15 cellular contexts compared by ENCODE assay signal in genomic region chr13:104597554-104598240, GRCh38.
DNase-seq lines count a peak whose midpoint lies in the region; ATAC-seq, FAIRE-seq and TF ChIP-seq lines count a peak whose summit lies in the region.
"Had no signal": no experiment of that assay in that cellular context is flagged by ENCODE, and none has a peak within 500 bp of the region (broad histone marks: within the 10 kb centered on the region; RNA-seq: fewer than 3 reads in every experiment).

No MANE protein-coding gene starts in this region.

- H2BK20ac ChIP-seq in H1 (ENCODE audit: low read length): no peak overlapping the region

- H2AK5ac ChIP-seq in H1 (ENCODE audit: low read depth, low read length): no peak overlapping the region

- CTCF ChIA-PET in HEK293 (lab: Yijun Ruan, JAX): no interaction called here
- CTCF ChIA-PET in H1 (lab: Charles Lee; ENCODE audit: partially characterized antibody): interaction anchor here (0.6 to 1.2 kb wide), 2 partner anchors 9 to 38 kb away, joined by 3 to 4 read pairs; no protein-coding TSS in a partner anchor
- CTCF ChIA-PET in RWPE1 (lab: Yijun Ruan, JAX): no interaction called here
- CTCF ChIA-PET in activated naive CD4-positive, alpha-beta T cell treated with anti-CD3 and anti-CD28 coated beads, Interleukin-2, amount 10 ng/mL, durations not matched to agents 7 days and 5 days (lab: Charles Lee): no interaction called here

- TF ChIP-seq POLR2A in H1 (IDR thresholded peaks at IDR 0.05; ENCODE audit: control extremely low read depth in 1 of 2, low read depth in 2 of 2, low read length in 2 of 2): no peak

- no peaks in the 10 kb centered on the region for H3K27me3 Mint-ChIP-seq in neural progenitor cell (ENCODE audit: insufficient read depth, low read depth)
- H3K27me3 Mint-ChIP-seq in activated naive CD4-positive, alpha-beta T cell treated with anti-CD3 and anti-CD28 coated beads, Interleukin-2, amount 10 ng/mL, durations not matched to agents 7 days and 5 days: no peaks in the 10 kb centered on the region

- H3K4me1 ChIP-seq in HEK293 (ENCODE audit: control insufficient read depth, insufficient read depth, low read length): no peaks in the 10 kb centered on the region; the same call in 1 of the 2 replicates
- H3K4me1 ChIP-seq in H1 (replicated peaks in 1 of 4; ENCODE audit: control insufficient read depth in 3 of 4, insufficient read depth in 4 of 4, low read length in 3 of 4): no peaks in the 10 kb centered on the region
- peaks cover 9% of the 10 kb centered on the region for H3K4me1 ChIP-seq in neural progenitor cell
- no peaks in the 10 kb centered on the region for H3K4me1 ChIP-seq in effector memory CD4-positive, alpha-beta T cell (ENCODE audit: control insufficient read depth, insufficient read depth, low read length, poor library complexity, severe bottlenecking)
- H3K4me1 ChIP-seq: Caco-2 had no signal

- no peaks in the 10 kb centered on the region for H3K36me3 Mint-ChIP-seq in neural progenitor cell
- H3K36me3 Mint-ChIP-seq in activated naive CD4-positive, alpha-beta T cell treated with anti-CD3 and anti-CD28 coated beads, Interleukin-2, amount 10 ng/mL, durations not matched to agents 7 days and 5 days: no peaks in the 10 kb centered on the region

- no peak overlapping the region for H2BK5ac ChIP-seq in H1 (ENCODE audit: low read depth, low read length)

- H3K9me3 ChIP-seq in HEK293 (ENCODE audit: control insufficient read depth, insufficient read depth, low read depth, low read length) (no peaks in the 10 kb centered on the region), H1 (ENCODE audit: insufficient read depth in 2 of 2, low read depth in 1 of 2, low read length in 1 of 2) (no peaks in the 10 kb centered on the region), neural progenitor cell (ENCODE audit: low read depth) (no peaks in the 10 kb centered on the region)
- H3K9me3 ChIP-seq in effector memory CD4-positive, alpha-beta T cell (ENCODE audit: control insufficient read depth, low read length): no peaks in the 10 kb centered on the region
- H3K9me3 ChIP-seq: Caco-2 had no signal

- no peak for ATAC-seq in HG02623 (IDR thresholded peaks at IDR 0.05; ENCODE audit: unreplicated experiment)
- ATAC-seq: HCT116, HepG2 had no signal

- H3K79me1 ChIP-seq in H1 (ENCODE audit: low read depth, low read length): no peaks in the 10 kb centered on the region

- DNase-seq in NCI-H2227 treated with DMSO at 0.1 percent for 48 hours (lab: John Stamatoyannopoulos, UW) (peak; percentile 31), H1 (ENCODE audit: low read depth in 1 of 2, low spot score in 2 of 2) (no peak), neural progenitor cell (ENCODE audit: low spot score) (peak; percentile 2), RWPE1 (ENCODE audit: low spot score) (no peak)
- no peak for DNase-seq in effector memory CD4-positive, alpha-beta T cell
- no peak for DNase-seq in activated naive CD4-positive, alpha-beta T cell treated with anti-CD3 and anti-CD28 coated beads, Interleukin-2, amount 10 ng/mL, durations not matched to agents 7 days and 5 days
- DNase-seq: Caco-2, KG1, NCI-H1092, NCI-H187, NCI-H510A had no signal

- H3K9ac ChIP-seq in H1 (replicated peaks in 1 of 4; ENCODE audit: extremely low read depth in 1 of 4, low read depth in 3 of 4, low read length in 3 of 4): no peak overlapping the region
- no peak overlapping the region for H3K9ac ChIP-seq in neural progenitor cell

- no peaks in the 10 kb centered on the region for H3F3A ChIP-seq in neural progenitor cell (ENCODE audit: low read depth)

- no peak overlapping the region for H3K27ac Mint-ChIP-seq in neural progenitor cell
- H3K27ac Mint-ChIP-seq in activated naive CD4-positive, alpha-beta T cell treated with anti-CD3 and anti-CD28 coated beads, Interleukin-2, amount 10 ng/mL, durations not matched to agents 7 days and 5 days: no peak overlapping the region

- no peak overlapping the region for H2BK12ac ChIP-seq in H1 (ENCODE audit: low read depth, low read length)

- no peak overlapping the region for H4K8ac ChIP-seq in H1 (ENCODE audit: extremely low read depth, insufficient read depth, low read length)

- FAIRE-seq in H1 (lab: Jason Lieb, UNC): no peak
- FAIRE-seq: HepG2 had no signal

- H3K4me1 Mint-ChIP-seq in neural progenitor cell: peaks cover 10% of the 10 kb centered on the region
- H3K4me1 Mint-ChIP-seq in activated naive CD4-positive, alpha-beta T cell treated with anti-CD3 and anti-CD28 coated beads, Interleukin-2, amount 10 ng/mL, durations not matched to agents 7 days and 5 days: no peaks in the 10 kb centered on the region

- no peak overlapping the region for H3K18ac ChIP-seq in H1 (ENCODE audit: extremely low read depth, low read length)

- H3K9me3 Mint-ChIP-seq in neural progenitor cell: no peaks in the 10 kb centered on the region
- H3K9me3 Mint-ChIP-seq in activated naive CD4-positive, alpha-beta T cell treated with anti-CD3 and anti-CD28 coated beads, Interleukin-2, amount 10 ng/mL, durations not matched to agents 7 days and 5 days: no peaks in the 10 kb centered on the region

- H3K36me3 ChIP-seq in HEK293 (ENCODE audit: control insufficient read depth in 2 of 2, insufficient read depth in 1 of 2, low read length in 2 of 2): no peaks in the 10 kb centered on the region
- H3K36me3 ChIP-seq in H1 (ENCODE audit: control insufficient read depth in 2 of 4, insufficient read depth in 4 of 4, low read length in 3 of 4): no peaks in the 10 kb centered on the region
- H3K36me3 ChIP-seq in neural progenitor cell: no peaks in the 10 kb centered on the region
- H3K36me3 ChIP-seq in effector memory CD4-positive, alpha-beta T cell (ENCODE audit: control insufficient read depth, insufficient read depth, low read length): no peaks in the 10 kb centered on the region

- no peaks in the 10 kb centered on the region for H4K20me1 ChIP-seq in H1 (replicated peaks in 1 of 2; ENCODE audit: control insufficient read depth in 1 of 2, insufficient read depth in 2 of 2, low read length in 2 of 2)
- H4K20me1 ChIP-seq in neural progenitor cell (ENCODE audit: low read depth): no peaks in the 10 kb centered on the region

- H3K4me2 ChIP-seq in H1 (ENCODE audit: insufficient read depth in 1 of 2, low read depth in 2 of 2, low read length in 2 of 2): no peak overlapping the region
- no peak overlapping the region for H3K4me2 ChIP-seq in neural progenitor cell

- H2AFZ ChIP-seq in H1 (ENCODE audit: low read length): 0 out of 2 replicates have a peak overlapping the region, but pooled peaks have one; percentile 88
- H2AFZ ChIP-seq in neural progenitor cell (replicated peaks): no peak overlapping the region

- H3K27ac ChIP-seq in HEK293 (ENCODE audit: extremely low read depth, low read depth, low read length) (no peak overlapping the region), H1 (ENCODE audit: low read depth, low read length) (no peak overlapping the region), neural progenitor cell (no peak overlapping the region), RWPE1 (no peak overlapping the region)
- H3K27ac ChIP-seq in effector memory CD4-positive, alpha-beta T cell (ENCODE audit: insufficient read depth, low read length, poor library complexity, severe bottlenecking): no peak overlapping the region

- TF ChIP-seq EP300 in H1 (IDR thresholded peaks at IDR 0.05; ENCODE audit: borderline replicate concordance in 1 of 2, low read depth in 2 of 2, low read length in 2 of 2): no peak

- no peak overlapping the region for H3K14ac ChIP-seq in H1 (ENCODE audit: insufficient read length)

- H4K91ac ChIP-seq in H1 (replicated peaks; ENCODE audit: insufficient read length, low read length): no peak overlapping the region

- POLR2A ChIA-PET in HEK293 (lab: Yijun Ruan, JAX): no interaction called here
- POLR2A ChIA-PET in H1 (lab: Charles Lee; ENCODE audit: partially characterized antibody): no interaction called here
- POLR2A ChIA-PET in RWPE1 (lab: Yijun Ruan, JAX; ENCODE audit: low non-redundant PET): no interaction called here

- TF ChIP-seq RAD21 in H1 (IDR thresholded peaks at IDR 0.05 in 1 of 2, conservative IDR thresholded peaks at IDR 0.05 in 1 of 2; ENCODE audit: low read depth in 2 of 2, low read length in 2 of 2): no peak

- H3K4me3 ChIP-seq in HEK293 (ENCODE audit: low read depth, low read length): no peak overlapping the region
- no peak overlapping the region for H3K4me3 ChIP-seq in H1 (ENCODE audit: extremely low read depth in 1 of 4, insufficient read depth in 2 of 4, low read depth in 3 of 4, low read length in 4 of 4)
- H3K4me3 ChIP-seq in neural progenitor cell: no peak overlapping the region
- no peak overlapping the region for H3K4me3 ChIP-seq in effector memory CD4-positive, alpha-beta T cell (ENCODE audit: insufficient read depth, low read depth, low read length, poor library complexity, severe bottlenecking)

- TF ChIP-seq CTCF in HEK293 (tag by site-specific recombination; IDR thresholded peaks at IDR 0.05) (no peak), H1 (IDR thresholded peaks at IDR 0.05; ENCODE audit: control extremely low read depth in 1 of 3, insufficient read depth in 1 of 3, low read depth in 1 of 3, low read length in 3 of 3) (no peak), neural progenitor cell (IDR thresholded peaks at IDR 0.05) (no peak), RWPE1 (conservative IDR thresholded peaks at IDR 0.05; ENCODE audit: low read depth) (no peak)

- no peak overlapping the region for H2BK120ac ChIP-seq in H1 (replicated peaks; ENCODE audit: low read depth, low read length)

- H3K79me2 ChIP-seq in H1 (ENCODE audit: control insufficient read depth in 1 of 2, insufficient read depth in 2 of 2, low read length in 2 of 2) (no peaks in the 10 kb centered on the region), neural progenitor cell (ENCODE audit: low read depth) (no peaks in the 10 kb centered on the region)

- H3K4me3 Mint-ChIP-seq in neural progenitor cell: no peak overlapping the region
- H3K4me3 Mint-ChIP-seq in activated naive CD4-positive, alpha-beta T cell treated with anti-CD3 and anti-CD28 coated beads, Interleukin-2, amount 10 ng/mL, durations not matched to agents 7 days and 5 days: no peak overlapping the region

- no peak overlapping the region for H3K4ac ChIP-seq in H1 (replicated peaks; ENCODE audit: insufficient read length, low read depth, low read length)

- no peak overlapping the region for H3K56ac ChIP-seq in H1 (replicated peaks; ENCODE audit: insufficient read length, low read depth, low read length)

- no peaks in the 10 kb centered on the region for H3K23me2 ChIP-seq in H1 (ENCODE audit: low read depth, low read length)

- no peak overlapping the region for H3K23ac ChIP-seq in H1 (ENCODE audit: insufficient read length)

- H3K27me3 ChIP-seq in H1 (replicated peaks in 1 of 4; ENCODE audit: control insufficient read depth in 3 of 4, extremely low read depth in 1 of 4, insufficient read depth in 3 of 4, low read length in 3 of 4) (no peaks in the 10 kb centered on the region), neural progenitor cell (no peaks in the 10 kb centered on the region)
- H3K27me3 ChIP-seq in effector memory CD4-positive, alpha-beta T cell (replicated peaks; ENCODE audit: control insufficient read depth, insufficient read depth, low read length, poor library complexity, severe bottlenecking): no peaks in the 10 kb centered on the region

- H2BK15ac ChIP-seq in H1 (ENCODE audit: low read length): no peak overlapping the region

- H4K5ac ChIP-seq in H1 (ENCODE audit: insufficient read length, low read depth, low read length): no peak overlapping the region

- WGBS in H1 (ENCODE audit: extremely low coverage in 1 of 2, insufficient coverage in 1 of 2, insufficient read length in 1 of 2, insufficient replicate concordance in 2 of 2, low coverage in 1 of 2, low lambda C conversion rate in 2 of 2, missing lambda C conversion rate in 1 of 2), 2 experiments: 100% methylated on average over 1 of the region's 1 CpG; no CpG with 5 or more reads in 1 of the 2 experiments

Comparison
In these comparisons a context has a peak if more than half of its experiments do, and no peak if none do; other contexts are left out.
1. DNase-seq: peak in NCI-H2227 treated with DMSO at 0.1 percent for 48 hours (single experiment) and neural progenitor cell (single experiment); none in H1 (0 of 2), RWPE1 (single experiment), effector memory CD4-positive, alpha-beta T cell (0 of 3) and activated naive CD4-positive, alpha-beta T cell treated with anti-CD3 and anti-CD28 coated beads, Interleukin-2, amount 10 ng/mL, durations not matched to agents 7 days and 5 days (single experiment).